Comparison of ENCODE assay signal across 8 cellular contexts in genomic region chrX:68571292-68572256, GRCh38.
DNase-seq lines count a peak whose midpoint lies in the region; ATAC-seq, FAIRE-seq and TF ChIP-seq lines count a peak whose summit lies in the region.

No MANE protein-coding gene starts in this region.

- H3K27ac Mint-ChIP-seq in activated T-cell treated with anti-CD3 and anti-CD28 coated beads, Interleukin-2, amount 50 U/mL, for 24 hours, result peak overlapping the region; percentile 87

- peak; percentile 86 for ATAC-seq in HG02852 (IDR thresholded peaks at IDR 0.05; ENCODE audit: unreplicated experiment)

- peaks cover 0 to 4% of the 10 kb centered on the region in 2 donors for H3K27me3 ChIP-seq in tibial nerve

- H3K9me3 ChIP-seq in tibial nerve, result no peaks in the 10 kb centered on the region

- no peak overlapping the region for H3K4me3 Mint-ChIP-seq in activated T-cell treated with anti-CD3 and anti-CD28 coated beads, Interleukin-2, amount 50 U/mL, for 24 hours

- peaks cover 67% of the 10 kb centered on the region for H3K27me3 Mint-ChIP-seq in activated T-cell treated with anti-CD3 and anti-CD28 coated beads, Interleukin-2, amount 50 U/mL, for 24 hours

- H3K36me3 Mint-ChIP-seq in activated T-cell treated with anti-CD3 and anti-CD28 coated beads, Interleukin-2, amount 50 U/mL, for 24 hours (ENCODE audit: low read depth), result peaks cover 2% of the 10 kb centered on the region

- peaks cover 48% of the 10 kb centered on the region for H3K4me1 Mint-ChIP-seq in activated T-cell treated with anti-CD3 and anti-CD28 coated beads, Interleukin-2, amount 50 U/mL, for 24 hours (ENCODE audit: low read depth)

- no peaks in the 10 kb centered on the region for H3K4me1 ChIP-seq in tibial nerve

- no peak for TF ChIP-seq CTCF in tibial nerve (IDR thresholded peaks at IDR 0.05)

- no peak overlapping the region for H3K27ac ChIP-seq in tibial nerve

- DNase-seq in activated T-cell treated with anti-CD3 and anti-CD28 coated beads, Interleukin-2, amount 50 U/mL, for 24 hours, result peak; percentile 32
- DNase-seq in activated T-cell treated with anti-CD3 and anti-CD28 coated beads for 4 hours (no peak), OCI-M1 (lab: John Stamatoyannopoulos, UW) (peak; percentile 89), head of caudate nucleus (peak in 29 of 42 donors; percentile 1 to 76 (median 29)), tibial nerve (ENCODE audit: low spot score in 2 of 2) (no peak), frontal cortex (ENCODE audit: low spot score in 2 of 2) (no peak), ecto neural progenitor cell (ENCODE audit: low spot score) (no peak)

- FAIRE-seq in frontal cortex (lab: Jason Lieb, UNC), result no peak

- H3K4me3 ChIP-seq in tibial nerve, result no peak overlapping the region

- no peak for TF ChIP-seq POLR2A in tibial nerve (IDR thresholded peaks at IDR 0.05)

- H3K9me3 Mint-ChIP-seq in activated T-cell treated with anti-CD3 and anti-CD28 coated beads, Interleukin-2, amount 50 U/mL, for 24 hours, result peaks cover 8% of the 10 kb centered on the region

- TF ChIP-seq EP300 in tibial nerve (IDR thresholded peaks at IDR 0.05), result no peak

- WGBS in tibial nerve, 2 donors, result 69 to 85% methylated on average over 5 of the region's 5 CpGs

- no peaks in the 10 kb centered on the region for H3K36me3 ChIP-seq in tibial nerve

- intact Hi-C loops in head of caudate nucleus (cut with DNase I), result no loop called here

Comparison
In these comparisons a context has a peak if more than half of its experiments do, and no peak if none do; other contexts are left out.
1. DNase-seq: peak in activated T-cell treated with anti-CD3 and anti-CD28 coated beads, Interleukin-2, amount 50 U/mL, for 24 hours (single experiment), OCI-M1 (single experiment) and head of caudate nucleus (29 of 42); none in activated T-cell treated with anti-CD3 and anti-CD28 coated beads for 4 hours (single experiment), tibial nerve (0 of 2), frontal cortex (0 of 2) and ecto neural progenitor cell (single experiment).